In the genomic region with DNA sequence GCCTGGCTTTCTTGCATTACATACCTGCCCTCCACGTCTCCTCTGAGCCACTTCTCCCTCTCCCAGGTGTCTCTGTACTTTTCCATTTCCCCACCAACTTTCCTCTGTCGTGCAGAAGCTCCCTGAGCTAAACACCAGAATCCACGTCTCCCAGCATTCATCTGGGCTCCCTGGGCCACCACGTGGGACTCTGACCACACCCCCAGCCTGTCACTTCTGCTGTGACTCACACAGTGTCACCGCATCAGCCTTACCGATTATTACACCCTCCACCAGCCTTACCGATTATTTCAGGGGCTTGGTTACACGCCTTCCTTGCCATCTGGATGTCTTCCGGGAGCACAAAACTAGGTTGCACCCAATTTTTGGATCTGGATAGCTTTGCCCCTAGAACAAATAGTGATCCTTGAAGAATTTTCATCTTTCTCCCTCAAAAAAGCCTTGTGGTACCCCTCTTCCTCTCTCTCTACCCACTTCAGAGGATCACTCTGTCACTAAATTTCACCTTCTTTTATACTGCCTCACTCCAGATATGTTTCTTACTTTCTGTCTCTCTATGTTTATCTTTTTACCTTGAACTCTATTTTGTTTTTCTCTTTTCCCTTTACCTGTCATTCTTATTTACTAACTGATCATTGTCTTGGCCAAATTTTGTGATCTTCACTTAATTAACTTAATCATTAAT, we compare ENCODE assay signal across 10 cellular contexts.
A peak's percentile ranks its signal among the peaks of the same experiment; 100 is the strongest.
DNase-seq lines count a peak whose midpoint lies in the region; ATAC-seq, FAIRE-seq and TF ChIP-seq lines count a peak whose summit lies in the region.
"Had no signal": no experiment of that assay in that cellular context is flagged by ENCODE, and none has a peak within 500 bp of the region (broad histone marks: within the 10 kb centered on the region; RNA-seq: fewer than 3 reads in every experiment).

No MANE protein-coding gene starts in this region.

- CTCF ChIA-PET in HepG2 (lab: Yijun Ruan, JAX; ENCODE audit: low intra/inter-chr PET ratio, low total read pairs): no interaction called here

- WGBS in HepG2 (ENCODE audit: low lambda C conversion rate): 45% methylated on average over 9 of the region's 9 CpGs
- WGBS in right lobe of liver (ENCODE audit: insufficient coverage, low coverage, low lambda C conversion rate, missing lambda C conversion rate): 80% methylated on average over 9 of the region's 9 CpGs

- no peak for TF ChIP-seq POLR2A in HepG2 (IDR thresholded peaks at IDR 0.05; ENCODE audit: insufficient read depth in 1 of 2, low read depth in 2 of 2, low read length in 2 of 2)
- TF ChIP-seq POLR2A in right lobe of liver (IDR thresholded peaks at IDR 0.05): no peak

- H3K27ac Mint-ChIP-seq in immature natural killer cell: peak overlapping the region; percentile 42 to 93 (median 78)
- H3K27ac Mint-ChIP-seq in CD14-positive monocyte: peak overlapping the region in 1 of 7 donors; percentile 5

- intact Hi-C loops in HepG2 (cut with micrococcal nuclease; ENCODE audit: unreplicated experiment): no loop called here
- intact Hi-C loops in right lobe of liver (cut with DNase I): no loop called here
- intact Hi-C loops in CD14-positive monocyte (cut with micrococcal nuclease): no loop called here

- H3K9me3 Mint-ChIP-seq in immature natural killer cell: peaks cover 6 to 15% (median 12%) of the 10 kb centered on the region in 6 donors
- peaks cover 10 to 30% (median 24%) of the 10 kb centered on the region in 7 donors for H3K9me3 Mint-ChIP-seq in CD14-positive monocyte

- TF ChIP-seq RAD21 in HepG2 (CRISPR knock-in tag; IDR thresholded peaks at IDR 0.05): no peak

- no peak overlapping the region for H3K4me2 ChIP-seq in HepG2 (ENCODE audit: low read depth, low read length)
- H3K4me2 ChIP-seq: BLaER1 had no signal

- H3K9me3 ChIP-seq in HepG2 (ENCODE audit: low read length): peaks cover 7% of the 10 kb centered on the region; the same call in 1 of the 2 replicates
- H3K9me3 ChIP-seq in right lobe of liver: no peaks in the 10 kb centered on the region

- no peak for TF ChIP-seq CTCF in HepG2 (CRISPR knock-in tag; IDR thresholded peaks at IDR 0.05)
- TF ChIP-seq CTCF in right lobe of liver (IDR thresholded peaks at IDR 0.05): no peak
- no peak for TF ChIP-seq CTCF in CD14-positive monocyte (IDR thresholded peaks at IDR 0.05)

- H3K4me1 ChIP-seq in HepG2 (ENCODE audit: insufficient read depth, low read length): 0 out of 2 replicates have a peak, but pooled peaks cover 5% of the 10 kb centered on the region
- H3K4me1 ChIP-seq in right lobe of liver: no peaks in the 10 kb centered on the region

- H3K4me3 ChIP-seq in HepG2 (replicated peaks in 1 of 3; ENCODE audit: insufficient read depth in 1 of 3, low read depth in 2 of 3, low read length in 3 of 3): no peak overlapping the region
- no peak overlapping the region for H3K4me3 ChIP-seq in right lobe of liver
- H3K4me3 ChIP-seq: BLaER1 had no signal

- no peaks in the 10 kb centered on the region for H3K27me3 Mint-ChIP-seq in immature natural killer cell (ENCODE audit: low read depth in 3 of 3)
- no peaks in the 10 kb centered on the region for H3K27me3 Mint-ChIP-seq in CD14-positive monocyte (ENCODE audit: low read depth in 3 of 3)

- no peak for FAIRE-seq in HepG2 (lab: Jason Lieb, UNC)

- peaks cover 12 to 25% (median 13%) of the 10 kb centered on the region in 3 donors for H3K36me3 Mint-ChIP-seq in immature natural killer cell
- H3K36me3 Mint-ChIP-seq in CD14-positive monocyte: no peaks in the 10 kb centered on the region

- no TSS peak for BruUV-seq in HepG2 (replicated peaks; lab: Mats Ljungman, UMichigan)

- H3K27me3 ChIP-seq in HepG2 (ENCODE audit: control insufficient read depth in 1 of 2, insufficient read depth in 2 of 2, low read length in 2 of 2): peaks cover 3 to 24% of the 10 kb centered on the region in 2 experiments
- no peaks in the 10 kb centered on the region for H3K27me3 ChIP-seq in right lobe of liver
- H3K27me3 ChIP-seq: BLaER1 had no signal

- no peaks in the 10 kb centered on the region for H4K20me1 ChIP-seq in HepG2 (ENCODE audit: insufficient read depth, low read length)
- H4K20me1 ChIP-seq: BLaER1 had no signal

- H3K9ac ChIP-seq in HepG2 (ENCODE audit: insufficient read depth, low read depth, low read length): no peak overlapping the region
- H3K9ac ChIP-seq: BLaER1 had no signal

- peaks cover 8 to 11% of the 10 kb centered on the region in 2 donors for H3K4me1 Mint-ChIP-seq in immature natural killer cell
- H3K4me1 Mint-ChIP-seq in CD14-positive monocyte: no peaks in the 10 kb centered on the region

- H3K4me3 Mint-ChIP-seq in immature natural killer cell: peak overlapping the region in 4 of 5 donors; percentile 18 to 74 (median 48)
- H3K4me3 Mint-ChIP-seq in CD14-positive monocyte: no peak overlapping the region

- TF ChIP-seq EP300 in HepG2 (IDR thresholded peaks at IDR 0.05; ENCODE audit: low read depth in 2 of 2, low read length in 2 of 2) (no peak), HepG2 (CRISPR knock-in tag; IDR thresholded peaks at IDR 0.05; ENCODE audit: borderline replicate concordance) (no peak)

- in situ Hi-C loops in HepG2 (cut with HindIII; ENCODE audit: extremely low pct_ligation_motif_present, low pct_unique_long_range_greater_than_20kb): no loop called here

- no peak overlapping the region for H2AFZ ChIP-seq in HepG2 (ENCODE audit: low read length)

- H3K27ac ChIP-seq in HepG2 (ENCODE audit: extremely low read length, insufficient read depth, low read length) (no peak overlapping the region), right lobe of liver (no peak overlapping the region)
- H3K27ac ChIP-seq: BLaER1 had no signal

- DNase-seq in HepG2 (ENCODE audit: low spot score): no peak
- DNase-seq in right lobe of liver: no peak
- peak; percentile 41 to 51 for DNase-seq in activated CD8-positive, alpha-beta memory T cell treated with anti-CD3 and anti-CD28 coated beads for 4 hours (ENCODE audit: low read depth in 2 of 2)
- peak; percentile 16 to 69 (median 46) for DNase-seq in immature natural killer cell
- no peak for DNase-seq in CD14-positive monocyte (ENCODE audit: low spot score)
- DNase-seq in GM19240 (ENCODE audit: insufficient read length, low spot score): no peak
- DNase-seq in iPS-NIHi7 (ENCODE audit: extremely low spot score): no peak
- no peak for DNase-seq in NCI-H1694 treated with DMSO at 0.1 percent for 48 hours (lab: John Stamatoyannopoulos, UW)
- DNase-seq: foreskin melanocyte had no signal

- ATAC-seq in HepG2 (no peak), right lobe of liver (no peak)

- H3K36me3 ChIP-seq in HepG2 (replicated peaks in 1 of 2; ENCODE audit: control insufficient read depth in 1 of 2, insufficient read depth in 2 of 2, low read length in 2 of 2) (no peaks in the 10 kb centered on the region), right lobe of liver (no peaks in the 10 kb centered on the region)
- H3K36me3 ChIP-seq: BLaER1 had no signal

- POLR2A ChIA-PET in HepG2 (lab: Yijun Ruan, JAX): no interaction called here

- no peaks in the 10 kb centered on the region for H3K79me2 ChIP-seq in HepG2 (ENCODE audit: insufficient read depth, low read length)

TF ChIP-seq in HepG2, 621 proteins besides CTCF, POLR2A, EP300 and RAD21:
- peak; percentile 25; the same call in 1 of the 2 replicates for TF ChIP-seq CREB1 (IDR thresholded peaks at IDR 0.05)
- TF ChIP-seq CREB1 (CRISPR knock-in tag; IDR thresholded peaks at IDR 0.05): no peak
- TF ChIP-seq AGO2 (optimal IDR thresholded peaks at IDR 0.05; ENCODE audit: low read depth, low read length): no peak
- TF ChIP-seq MED13 (CRISPR knock-in tag; IDR thresholded peaks at IDR 0.05): no peak

Comparison
In these comparisons a context has a peak if more than half of its experiments do, and no peak if none do; other contexts are left out.
1. DNase-seq: peak in activated CD8-positive, alpha-beta memory T cell treated with anti-CD3 and anti-CD28 coated beads for 4 hours (2 of 2) and immature natural killer cell (3 of 3); none in HepG2 (single experiment), right lobe of liver (0 of 3), CD14-positive monocyte (single experiment), GM19240 (single experiment), iPS-NIHi7 (single experiment) and NCI-H1694 treated with DMSO at 0.1 percent for 48 hours (single experiment).
2. H3K4me3 Mint-ChIP-seq: peak in immature natural killer cell (4 of 5); none in CD14-positive monocyte (0 of 2).